13 cellular contexts compared by ENCODE assay signal in the genomic region with DNA sequence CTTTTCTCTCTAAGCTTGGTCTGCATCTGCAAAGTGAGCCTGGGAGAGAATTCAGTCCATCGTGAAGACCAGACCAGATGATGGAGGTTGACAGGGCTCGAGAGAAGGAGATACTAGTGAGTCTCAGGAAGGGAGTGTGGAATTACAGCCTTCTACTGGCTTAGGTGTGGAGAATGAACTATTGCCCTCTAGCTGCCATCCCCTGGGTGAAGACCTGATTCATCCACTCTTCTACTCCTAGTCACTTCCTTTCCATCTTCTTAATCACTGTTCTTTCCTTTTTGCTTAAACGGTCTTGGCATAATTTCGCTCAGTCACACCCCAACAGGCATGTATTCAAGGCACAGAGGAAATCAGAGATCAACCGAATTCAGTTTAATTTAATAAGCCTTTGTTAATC. TPM values are rescaled to one million over a fixed set of nuclear protein-coding genes. Genes with fewer than 3 reads are reported as not detected.
DNase-seq lines count a peak whose midpoint lies in the region; ATAC-seq, FAIRE-seq and TF ChIP-seq lines count a peak whose summit lies in the region.
"Had no signal": no experiment of that assay in that cellular context is flagged by ENCODE, and none has a peak within 500 bp of the region (broad histone marks: within the 10 kb centered on the region; RNA-seq: fewer than 3 reads in every experiment).

No MANE protein-coding gene starts in this region.

- H3K4me2 ChIP-seq in K562 (ENCODE audit: insufficient read depth, low read length), result no peak overlapping the region

- no peaks in the 10 kb centered on the region for H3K79me2 ChIP-seq in K562 (ENCODE audit: control insufficient read depth, insufficient read depth, low read length)

- peaks cover 2% of the 10 kb centered on the region for H3K36me3 Mint-ChIP-seq in activated T-cell treated with anti-CD3 and anti-CD28 coated beads, Interleukin-2, amount 50 U/mL, for 4 hours (ENCODE audit: insufficient read depth)
- H3K36me3 Mint-ChIP-seq in immature natural killer cell, result peaks cover 0 to 4% (median 3%) of the 10 kb centered on the region in 3 donors

- H4K20me1 ChIP-seq in K562 (replicated peaks; ENCODE audit: control insufficient read depth, insufficient read depth, low read length), result no peaks in the 10 kb centered on the region

- FAIRE-seq in K562 (lab: Jason Lieb, UNC) (no peak), kidney (lab: Jason Lieb, UNC) (no peak)

- TF ChIP-seq CTCF in AG10803 (conservative IDR thresholded peaks at IDR 0.05; ENCODE audit: low read length) (peak; percentile 13; the same call in 1 of the 2 replicates), K562 (IDR thresholded peaks at IDR 0.05 in 2 of 3, conservative IDR thresholded peaks at IDR 0.05 in 1 of 3; ENCODE audit: insufficient read depth in 2 of 3, low read depth in 1 of 3, low read length in 3 of 3) (peak in 1 of 3 experiments; percentile 40; a peak in 2 of 6 replicates), kidney (IDR thresholded peaks at IDR 0.05; ENCODE audit: borderline replicate concordance, extremely low read depth, insufficient read depth) (peak; percentile 11)

- H3K4me1 ChIP-seq in K562 (replicated peaks in 1 of 2; ENCODE audit: control insufficient read depth in 2 of 2, insufficient read depth in 2 of 2, low read length in 2 of 2), result no peaks in the 10 kb centered on the region
- H3K4me1 ChIP-seq in kidney (ENCODE audit: control insufficient read depth in 1 of 2, insufficient read depth in 1 of 2, low read depth in 1 of 2, low read length in 2 of 2), result no peaks in the 10 kb centered on the region
- H3K4me1 ChIP-seq: transverse colon had no signal

- peak in 1 of 2 experiments; percentile 59; a peak in 3 of 4 replicates for TF ChIP-seq RAD21 in K562 (CRISPR knock-in tag; conservative IDR thresholded peaks at IDR 0.05 in 1 of 2, IDR thresholded peaks at IDR 0.05 in 1 of 2)

- no peak for TF ChIP-seq EP300 in K562 (IDR thresholded peaks at IDR 0.05; ENCODE audit: low read length)

- H3K4me3 ChIP-seq in AG10803 (ENCODE audit: low read length) (no peak overlapping the region), K562 (no peak overlapping the region), kidney (ENCODE audit: low read length in 2 of 2) (no peak overlapping the region)
- H3K4me3 ChIP-seq: coronary artery, transverse colon had no signal

- intact Hi-C loops in K562 (cut with micrococcal nuclease) (no loop called here), kidney (cut with DNase I) (no loop called here)

- peak; percentile 33 for DNase-seq in AG10803 (ENCODE audit: low read depth)
- peak; percentile 15 for DNase-seq in HuH-7 (ENCODE audit: low spot score)
- no peak for DNase-seq in K562 (ENCODE audit: extremely low read depth in 1 of 4, low spot score in 3 of 4)
- DNase-seq in kidney, result no peak
- DNase-seq in activated T-cell treated with anti-CD3 and anti-CD28 coated beads, Interleukin-2, amount 50 U/mL, for 4 hours, result no peak
- no peak for DNase-seq in DMS114 treated with DMSO at 0.1 percent for 48 hours (lab: John Stamatoyannopoulos, UW; ENCODE audit: unreplicated experiment)
- no peak for DNase-seq in immature natural killer cell
- DNase-seq: activated B cell treated with CpG ODN at 0.5 μM for 24 hours; activated naive CD8-positive, alpha-beta T cell treated with anti-CD3 and anti-CD28 coated beads, Interleukin-2, amount 50 U/mL, for 24 hours; foreskin melanocyte; transverse colon had no signal

- H3K4me3 Mint-ChIP-seq in activated T-cell treated with anti-CD3 and anti-CD28 coated beads, Interleukin-2, amount 50 U/mL, for 4 hours, result no peak overlapping the region
- H3K4me3 Mint-ChIP-seq in immature natural killer cell, result no peak overlapping the region
- H3K4me3 Mint-ChIP-seq: activated B cell treated with CpG ODN at 0.5 μM for 24 hours; activated naive CD8-positive, alpha-beta T cell treated with anti-CD3 and anti-CD28 coated beads, Interleukin-2, amount 50 U/mL, for 24 hours had no signal

- H2AFZ ChIP-seq in K562 (ENCODE audit: low read depth, low read length), result no peak overlapping the region

- no peaks in the 10 kb centered on the region for H3K4me1 Mint-ChIP-seq in activated T-cell treated with anti-CD3 and anti-CD28 coated beads, Interleukin-2, amount 50 U/mL, for 4 hours (ENCODE audit: low read depth)
- no peaks in the 10 kb centered on the region for H3K4me1 Mint-ChIP-seq in immature natural killer cell
- H3K4me1 Mint-ChIP-seq: activated B cell treated with CpG ODN at 0.5 μM for 24 hours; activated naive CD8-positive, alpha-beta T cell treated with anti-CD3 and anti-CD28 coated beads, Interleukin-2, amount 50 U/mL, for 24 hours had no signal

- in situ Hi-C loops in K562 (cut with MboI), result no loop called here

- H3K9ac ChIP-seq in K562 (ENCODE audit: insufficient read depth in 1 of 2, low read depth in 2 of 2, low read length in 2 of 2), result no peak overlapping the region
- H3K9ac ChIP-seq in kidney (ENCODE audit: low read length in 2 of 2), result no peak overlapping the region

- H3K9me3 ChIP-seq in K562 (replicated peaks; ENCODE audit: control insufficient read depth, insufficient read depth, low read depth, low read length) (no peaks in the 10 kb centered on the region), kidney (ENCODE audit: control insufficient read depth in 1 of 2, low read length in 2 of 2) (no peaks in the 10 kb centered on the region)
- H3K9me3 ChIP-seq: transverse colon had no signal

- no peaks in the 10 kb centered on the region for H3K36me3 ChIP-seq in K562 (ENCODE audit: control insufficient read depth, insufficient read depth, low read length)
- H3K36me3 ChIP-seq in kidney (ENCODE audit: control insufficient read depth in 1 of 2, insufficient read depth in 2 of 2, low read length in 2 of 2), result peaks cover 0 to 3% of the 10 kb centered on the region in 2 donors
- H3K36me3 ChIP-seq: transverse colon had no signal

- no TSS peak for BruUV-seq in K562 (replicated peaks; lab: Mats Ljungman, UMichigan)

- CTCF ChIA-PET in K562 (lab: Yijun Ruan, JAX; ENCODE audit: low intra/inter-chr PET ratio), result interaction anchor here (0.6 kb wide), 1 partner anchor 129 kb away, joined by 3 read pairs; no protein-coding TSS in a partner anchor

- H3K27ac ChIP-seq in K562 (ENCODE audit: extremely low read depth, low read depth, low read length) (no peak overlapping the region), kidney (ENCODE audit: low read depth in 2 of 2, low read length in 2 of 2) (no peak overlapping the region)

- H3K9me1 ChIP-seq in K562 (ENCODE audit: control insufficient read depth, insufficient read depth, low read length), result no peaks in the 10 kb centered on the region

- H3K27me3 Mint-ChIP-seq in activated T-cell treated with anti-CD3 and anti-CD28 coated beads, Interleukin-2, amount 50 U/mL, for 4 hours (ENCODE audit: low read depth), result no peaks in the 10 kb centered on the region
- H3K27me3 Mint-ChIP-seq in immature natural killer cell (ENCODE audit: low read depth in 3 of 3), result no peaks in the 10 kb centered on the region
- H3K27me3 Mint-ChIP-seq: activated B cell treated with CpG ODN at 0.5 μM for 24 hours; activated naive CD8-positive, alpha-beta T cell treated with anti-CD3 and anti-CD28 coated beads, Interleukin-2, amount 50 U/mL, for 24 hours had no signal

- H3K27me3 ChIP-seq in K562 (ENCODE audit: control insufficient read depth in 2 of 2, insufficient read depth in 2 of 2, low read length in 2 of 2), result 0 out of 5 replicates have a peak, but pooled peaks cover 0 to 5% of the 10 kb centered on the region in 2 experiments
- H3K27me3 ChIP-seq: transverse colon had no signal

- H3K27ac Mint-ChIP-seq in immature natural killer cell, result no peak overlapping the region
- H3K27ac Mint-ChIP-seq: activated B cell treated with CpG ODN at 0.5 μM for 24 hours; activated naive CD8-positive, alpha-beta T cell treated with anti-CD3 and anti-CD28 coated beads, Interleukin-2, amount 50 U/mL, for 24 hours had no signal

- POLR2A ChIA-PET in K562 (lab: Yijun Ruan, JAX), result interaction anchor here (1.5 kb wide), 1 partner anchor 44 kb away, joined by 3 read pairs; no protein-coding TSS in a partner anchor

- TF ChIP-seq POLR2A in K562 (conservative IDR thresholded peaks at IDR 0.05), result no peak

- no peaks in the 10 kb centered on the region for H3K9me3 Mint-ChIP-seq in activated T-cell treated with anti-CD3 and anti-CD28 coated beads, Interleukin-2, amount 50 U/mL, for 4 hours
- H3K9me3 Mint-ChIP-seq in immature natural killer cell, result no peaks in the 10 kb centered on the region
- H3K9me3 Mint-ChIP-seq: activated B cell treated with CpG ODN at 0.5 μM for 24 hours; activated naive CD8-positive, alpha-beta T cell treated with anti-CD3 and anti-CD28 coated beads, Interleukin-2, amount 50 U/mL, for 24 hours had no signal

- WGBS in K562 (ENCODE audit: insufficient coverage, low coverage, missing lambda C conversion rate), result 10% methylated on average over 5 of the region's 5 CpGs

- peak; percentile 51 for ATAC-seq in K562
- ATAC-seq in activated T-cell treated with anti-CD3 and anti-CD28 coated beads, Interleukin-2, amount 50 U/mL, for 4 hours, result no peak
- no peak for ATAC-seq in GM18858 (IDR thresholded peaks at IDR 0.05; ENCODE audit: unreplicated experiment)
- ATAC-seq: activated naive CD8-positive, alpha-beta T cell treated with anti-CD3 and anti-CD28 coated beads, Interleukin-2, amount 50 U/mL, for 24 hours had no signal

TF ChIP-seq in K562, 482 proteins besides CTCF, POLR2A, EP300 and RAD21 (continues in another document):
- no peak for TF ChIP-seq L3MBTL2 (IDR thresholded peaks at IDR 0.05)
- no peak for TF ChIP-seq KDM2B (CRISPR knock-in tag; IDR thresholded peaks at IDR 0.05)

RNA-seq across cellular contexts. Expression of gene HSD17B7, which starts 34.0 kb away (rescaled TPM):
- 157 and 257 TPM in 2 replicates for total RNA-seq in K562 (2011; cell fraction: chromatin; rRNA removed; ENCODE audit: low replicate concordance)
- 109 and 136 TPM in 2 replicates for total RNA-seq in K562 (2011; cell fraction: nucleolus; rRNA removed)
- 148 and 149 TPM in 2 replicates for total RNA-seq in K562 (2011; cell fraction: nucleoplasm; rRNA removed)
- total RNA-seq in K562 (2014; rRNA removed), result 13.7 and 17.3 TPM in 2 replicates
- 22.4 and 24.2 TPM in 2 replicates for total RNA-seq in K562 (2014; rRNA removed; fragmentation: Illumina TruSeq; extraction: Trizol)
- total RNA-seq in K562 (2015; rRNA removed; fragmentation: Illumina TruSeq; extraction: Trizol), result 11.8 and 12.7 TPM in 2 replicates
- total RNA-seq in K562 (2021), result 16.1 and 19.1 TPM in 2 replicates
- 48.7 and 64.4 TPM in 2 replicates for polyA plus RNA-seq in K562 (2011; rRNA removed)
- 25.3 and 49.2 TPM in 2 replicates for polyA plus RNA-seq in K562 (2011; cell fraction: cytosol; rRNA removed)
- polyA plus RNA-seq in K562 (2011; cell fraction: nucleus; rRNA removed), result 96.4 and 128 TPM in 2 replicates
- 26.9 and 27.3 TPM in 2 replicates for polyA plus RNA-seq in K562 (2012)
- polyA plus RNA-seq in K562 (2014; fragmentation: Illumina TruSeq; extraction: Trizol), result 20.6 and 21.3 TPM in 2 replicates
- 10 to 100 TPM; 26.8 to 27.1 TPM for polyA plus RNA-seq in K562 (2014; fragmentation: Nextera tagmentation; extraction: Ambion mirVana)
- polyA plus RNA-seq in K562 (2014; rRNA removed), result 14.7 and 17.4 TPM in 2 replicates
- polyA minus RNA-seq in K562 (2011; rRNA and poly(A)+ RNA removed), result 43.4 and 48.0 TPM in 2 replicates
- 23.9 and 29.6 TPM in 2 replicates for polyA minus RNA-seq in K562 (2011; cell fraction: cytosol; rRNA and poly(A)+ RNA removed)
- polyA minus RNA-seq in K562 (2011; cell fraction: nucleus; rRNA and poly(A)+ RNA removed), result 66.2 and 109 TPM in 2 replicates
- total RNA-seq in kidney, result 10.8 TPM
- polyA plus RNA-seq in kidney (ENCODE audit: insufficient read depth, low read depth, low replicate concordance), result 12.8 TPM
- total RNA-seq in activated T-cell treated with anti-CD3 and anti-CD28 coated beads, Interleukin-2, amount 50 U/mL, for 4 hours, result 10 to 100 TPM in 2 of 3 donors, 1 to 10 TPM in 1; 10.0 to 18.0 (median 10.8) TPM
- polyA plus RNA-seq in immature natural killer cell, result 10 to 100 TPM; 25.8 to 30.3 (median 27.4) TPM

Comparison
In these comparisons a context has a peak if more than half of its experiments do, and no peak if none do; other contexts are left out.
1. DNase-seq: peak in AG10803 (single experiment) and HuH-7 (single experiment); none in K562 (0 of 4), kidney (single experiment), activated T-cell treated with anti-CD3 and anti-CD28 coated beads, Interleukin-2, amount 50 U/mL, for 4 hours (single experiment), DMS114 treated with DMSO at 0.1 percent for 48 hours (single experiment) and immature natural killer cell (0 of 3).